9 cellular contexts compared by ENCODE assay signal in the genomic region with DNA sequence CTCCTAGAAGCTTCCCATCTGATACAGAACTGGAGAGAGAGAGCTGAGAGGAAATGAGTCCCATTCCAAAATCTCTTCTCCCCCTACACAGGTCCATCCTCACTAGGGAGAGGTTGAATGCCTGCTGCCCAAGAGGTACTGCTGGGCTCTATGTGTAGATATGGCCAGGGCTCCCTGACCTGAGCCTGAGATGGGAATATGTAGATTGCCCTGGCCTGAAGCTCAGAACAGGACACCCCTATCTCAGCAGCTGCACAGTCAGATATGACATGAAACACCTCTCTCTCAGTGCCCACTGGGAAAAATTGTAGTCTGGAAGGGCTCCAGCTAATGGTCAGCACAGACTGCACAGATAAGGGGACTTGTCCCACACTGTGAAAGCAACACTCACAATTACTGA. TPM values are rescaled to one million over a fixed set of nuclear protein-coding genes. Genes with fewer than 3 reads are reported as not detected.
DNase-seq lines count a peak whose midpoint lies in the region; ATAC-seq, FAIRE-seq and TF ChIP-seq lines count a peak whose summit lies in the region.
"Had no signal": no experiment of that assay in that cellular context is flagged by ENCODE, and none has a peak within 500 bp of the region (broad histone marks: within the 10 kb centered on the region; RNA-seq: fewer than 3 reads in every experiment).

No MANE protein-coding gene starts in this region.

- TF ChIP-seq POLR2A in esophagus squamous epithelium (IDR thresholded peaks at IDR 0.05) (no peak), prostate gland (IDR thresholded peaks at IDR 0.05) (no peak)

- peak overlapping the region; percentile 65 to 89 (median 74) for H3K27ac ChIP-seq in esophagus squamous epithelium
- peak overlapping the region; percentile 77 to 84 for H3K27ac ChIP-seq in prostate gland

- H3K4me1 ChIP-seq in esophagus squamous epithelium, result peaks cover 0 to 22% (median 16%) of the 10 kb centered on the region in 3 donors
- H3K4me1 ChIP-seq in prostate gland (replicated peaks), result peaks cover 12% of the 10 kb centered on the region

- FAIRE-seq in GM19239 (lab: Jason Lieb, UNC), result no peak

- no peak for TF ChIP-seq CTCF in esophagus squamous epithelium (IDR thresholded peaks at IDR 0.05)
- no peak for TF ChIP-seq CTCF in prostate gland (IDR thresholded peaks at IDR 0.05)

- H3K9me3 ChIP-seq in esophagus squamous epithelium (no peaks in the 10 kb centered on the region), prostate gland (no peaks in the 10 kb centered on the region)

- intact Hi-C loops in esophagus squamous epithelium (cut with DNase I) (no loop called here), prostate gland (cut with DNase I) (no loop called here)

- H3K27me3 ChIP-seq in esophagus squamous epithelium, result no peaks in the 10 kb centered on the region
- H3K27me3 ChIP-seq in prostate gland (replicated peaks; ENCODE audit: insufficient read depth), result no peaks in the 10 kb centered on the region

- ATAC-seq in GM18861 (IDR thresholded peaks at IDR 0.05; ENCODE audit: unreplicated experiment), result no peak
- ATAC-seq: natural killer cell treated with Interleukin-12 subunit alpha and Interleukin-12 subunit beta and Interleukin-15 and Interleukin-18, amount 100 ng/mL, for 72 hours had no signal

- H3K4me3 ChIP-seq in esophagus squamous epithelium (no peak overlapping the region), prostate gland (no peak overlapping the region)

- H3K36me3 ChIP-seq in esophagus squamous epithelium (no peaks in the 10 kb centered on the region), prostate gland (no peaks in the 10 kb centered on the region)

- DNase-seq in HUDEP-2 (lab: John Stamatoyannopoulos, UW; ENCODE audit: unreplicated experiment in 76 of 76), result peak in 70 of 76 experiments; percentile 12 to 84 (median 56)
- DNase-seq in esophagus squamous epithelium (lab: John Stamatoyannopoulos, UW), result no peak
- DNase-seq in prostate gland (ENCODE audit: low spot score), result no peak
- no peak for DNase-seq in DMS 273 treated with DMSO at 0.1 percent for 48 hours (lab: John Stamatoyannopoulos, UW)
- no peak for DNase-seq in GM19239 (ENCODE audit: insufficient read length, low spot score)
- DNase-seq: activated CD4-positive, alpha-beta T cell treated with anti-CD3 and anti-CD28 coated beads for 48 hours; activated naive CD8-positive, alpha-beta T cell treated with anti-CD3 and anti-CD28 coated beads, Interleukin-2, amount 10 ng/mL, durations not matched to agents 7 days and 5 days had no signal

RNA-seq across cellular contexts. Expression of gene IFIT1B, which starts 3.1 kb away (rescaled TPM):
- not detected for total RNA-seq in esophagus squamous epithelium
- not detected for total RNA-seq in prostate gland
- total RNA-seq: activated naive CD8-positive, alpha-beta T cell treated with anti-CD3 and anti-CD28 coated beads, Interleukin-2, amount 10 ng/mL, durations not matched to agents 7 days and 5 days; natural killer cell treated with Interleukin-12 subunit alpha and Interleukin-12 subunit beta and Interleukin-15 and Interleukin-18, amount 100 ng/mL, for 72 hours had no signal

RNA-seq across cellular contexts. Expression of gene IFIT1, which starts 17.7 kb away (rescaled TPM):
- total RNA-seq in esophagus squamous epithelium (10 to 100 TPM in 1 of 4 donors, 1 to 10 TPM in 2, under 1 TPM in 1; 0.61 to 12.3 (median 2.6) TPM), prostate gland (10 to 100 TPM in 1 of 2 donors, 1 to 10 TPM in 1; 7.6 to 17.4 TPM)

RNA-seq across cellular contexts. Expression of gene IFIT5, which starts 39.7 kb away (rescaled TPM):
- 10 to 100 TPM in 1 of 4 donors, 1 to 10 TPM in 3; 4.2 to 12.4 (median 6.5) TPM for total RNA-seq in esophagus squamous epithelium
- 10 to 100 TPM; 11.5 TPM for total RNA-seq in prostate gland

RNA-seq across cellular contexts. Expression of gene IFIT3, which starts 46.9 kb away (rescaled TPM):
- total RNA-seq in esophagus squamous epithelium (10 to 100 TPM in 1 of 4 donors, 1 to 10 TPM in 3; 1.0 to 14.6 (median 4.2) TPM), prostate gland (1 to 10 TPM; 6.4 to 9.5 TPM)

Comparison
In these comparisons a context has a peak if more than half of its experiments do, and no peak if none do; other contexts are left out.
1. DNase-seq: peak in HUDEP-2 (70 of 76); none in esophagus squamous epithelium (single experiment), prostate gland (single experiment), DMS 273 treated with DMSO at 0.1 percent for 48 hours (single experiment) and GM19239 (single experiment).